In the genomic region with DNA sequence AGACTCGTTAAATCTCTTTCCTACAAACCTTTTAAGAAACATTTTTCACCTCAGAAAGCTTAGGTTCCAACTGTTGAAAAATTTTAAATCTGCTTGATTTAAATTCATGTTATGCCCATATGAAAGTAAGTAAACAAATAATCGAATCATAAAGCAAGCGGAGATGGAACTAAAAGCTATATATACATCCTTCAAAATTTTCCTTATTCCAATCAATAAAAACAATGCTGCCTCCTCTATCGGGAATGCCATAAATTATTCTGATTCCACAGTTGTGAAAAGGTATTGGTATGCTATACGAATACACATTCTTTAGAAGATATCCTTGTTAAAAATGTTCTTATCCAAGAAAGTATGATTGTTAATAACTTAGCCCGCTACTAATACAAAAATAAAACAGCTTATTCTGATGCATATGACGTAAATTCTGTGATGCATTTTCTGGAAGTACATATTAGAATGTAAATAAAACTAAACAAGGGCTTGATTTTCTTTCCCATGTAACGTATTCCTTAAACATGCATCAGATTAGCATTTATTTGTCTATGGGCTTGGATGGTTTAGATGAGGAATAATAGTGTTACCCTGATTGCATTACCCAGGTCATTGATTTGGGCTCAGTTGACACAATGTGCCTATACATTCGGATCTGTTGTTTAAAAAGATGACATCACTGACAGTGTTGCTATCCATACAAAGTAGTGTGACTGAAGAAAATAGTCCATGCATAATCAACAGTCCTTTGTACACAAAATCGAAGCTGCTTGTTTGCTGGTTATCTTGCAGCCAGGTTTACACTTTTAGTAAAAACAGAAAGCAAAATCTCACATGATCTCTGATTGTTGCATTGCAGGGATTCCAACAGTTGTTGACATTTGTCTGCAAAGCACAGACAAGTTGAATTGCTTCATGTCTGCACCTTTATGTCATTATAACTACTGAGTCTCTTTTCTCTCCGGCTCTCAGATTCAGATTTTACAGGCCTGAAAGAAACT, we compare ENCODE assay signal across 8 cellular contexts. TPM values are rescaled to one million over a fixed set of nuclear protein-coding genes. Genes with fewer than 3 reads are reported as not detected.
DNase-seq lines count a peak whose midpoint lies in the region; ATAC-seq and TF ChIP-seq lines count a peak whose summit lies in the region.

No MANE protein-coding gene starts in this region.

- peaks cover 7% of the 10 kb centered on the region for H3K4me1 ChIP-seq in smooth muscle cell (ENCODE audit: low read depth)

- peak overlapping the region; percentile 88 for H2AFZ ChIP-seq in smooth muscle cell (ENCODE audit: low read depth)

- POLR2A ChIA-PET in T-cell (lab: Charles Lee) = interaction anchor here (0.6 to 1.8 kb wide), 4 partner anchors 22 to 874 kb away, joined by 3 to 12 read pairs (median 4); partner anchors contain the start of gene HEATR5A (in 1 of the 2)

- H4K20me1 ChIP-seq in smooth muscle cell (ENCODE audit: low read depth) = no peaks in the 10 kb centered on the region

- ATAC-seq in activated T-cell treated with anti-CD3 and anti-CD28 coated beads, Interleukin-2, amount 50 U/mL, for 4 hours = no peak
- ATAC-seq in T-cell (replicated peaks in 1 of 4) (no peak), GM18909 (IDR thresholded peaks at IDR 0.05; ENCODE audit: poor library complexity, unreplicated experiment) (no peak)

- peak overlapping the region; percentile 93 for H3K4me2 ChIP-seq in smooth muscle cell

- peak overlapping the region; percentile 33 for H3K9ac ChIP-seq in smooth muscle cell (ENCODE audit: low read depth)

- H3K9me3 Mint-ChIP-seq in activated T-cell treated with anti-CD3 and anti-CD28 coated beads, Interleukin-2, amount 50 U/mL, for 4 hours = no peaks in the 10 kb centered on the region
- H3K9me3 Mint-ChIP-seq in T-cell = no peaks in the 10 kb centered on the region

- 68% methylated on average over 11 of the region's 11 CpGs for WGBS in smooth muscle cell (ENCODE audit: low lambda C conversion rate)

- H3K36me3 ChIP-seq in smooth muscle cell (ENCODE audit: low read depth) = no peaks in the 10 kb centered on the region

- no peaks in the 10 kb centered on the region for H3K27me3 ChIP-seq in smooth muscle cell (ENCODE audit: low read depth)

- peaks cover 22% of the 10 kb centered on the region for H3K79me2 ChIP-seq in smooth muscle cell (ENCODE audit: low read depth)

- peak overlapping the region; percentile 98 for H3K4me3 Mint-ChIP-seq in activated T-cell treated with anti-CD3 and anti-CD28 coated beads, Interleukin-2, amount 50 U/mL, for 4 hours
- H3K4me3 Mint-ChIP-seq in T-cell = peak overlapping the region; percentile 95 to 97 (median 96)

- no peak for DNase-seq in activated T-cell treated with anti-CD3 and anti-CD28 coated beads, Interleukin-2, amount 50 U/mL, for 4 hours
- DNase-seq in activated T-cell treated with anti-CD3 and anti-CD28 coated beads, Interleukin-2, amount 50 U/mL, for 1 hour = no peak
- DNase-seq in T-cell (no peak), globus pallidus (ENCODE audit: low spot score) (peak; percentile 79), smooth muscle cell (lab: John Stamatoyannopoulos, UW; ENCODE audit: unreplicated experiment) (no peak), COLO829 (ENCODE audit: low spot score) (no peak), EL (no peak)

- H3K4me1 Mint-ChIP-seq in activated T-cell treated with anti-CD3 and anti-CD28 coated beads, Interleukin-2, amount 50 U/mL, for 4 hours (ENCODE audit: low read depth) = peaks cover 28% of the 10 kb centered on the region
- H3K4me1 Mint-ChIP-seq in T-cell = peaks cover 34 to 40% (median 34%) of the 10 kb centered on the region in 3 donors

- peak overlapping the region; percentile 74 for H3K4me3 ChIP-seq in smooth muscle cell

- CTCF ChIA-PET in T-cell (lab: Charles Lee) = interaction anchor here in 1 of 2 donors (0.5 to 2.1 kb wide), 8 partner anchors 9 to 431 kb away, joined by 3 to 17 read pairs (median 4); partner anchors contain the start of genes HEATR5A and STRN3

- no peaks in the 10 kb centered on the region for H3F3A ChIP-seq in smooth muscle cell (ENCODE audit: low read depth)

- H3K27ac Mint-ChIP-seq in T-cell = peak overlapping the region; percentile 88 to 92

- H3K27ac ChIP-seq in smooth muscle cell (ENCODE audit: low read depth) = no peak overlapping the region

- H3K9me3 ChIP-seq in smooth muscle cell (replicated peaks; ENCODE audit: low read depth) = no peaks in the 10 kb centered on the region

- no peak for TF ChIP-seq CTCF in smooth muscle cell (IDR thresholded peaks at IDR 0.05; ENCODE audit: borderline replicate concordance, insufficient read depth, poor library complexity, severe bottlenecking)

- peaks cover 2% of the 10 kb centered on the region for H3K36me3 Mint-ChIP-seq in activated T-cell treated with anti-CD3 and anti-CD28 coated beads, Interleukin-2, amount 50 U/mL, for 4 hours (ENCODE audit: insufficient read depth)
- H3K36me3 Mint-ChIP-seq in T-cell = no peaks in the 10 kb centered on the region

- H3K27me3 Mint-ChIP-seq in activated T-cell treated with anti-CD3 and anti-CD28 coated beads, Interleukin-2, amount 50 U/mL, for 4 hours (ENCODE audit: low read depth) = peaks cover 2% of the 10 kb centered on the region
- peaks cover 0 to 4% of the 10 kb centered on the region in 2 donors for H3K27me3 Mint-ChIP-seq in T-cell

RNA-seq across cellular contexts. Expression of gene DTD2, which starts 0.7 kb away (rescaled TPM):
- total RNA-seq in activated T-cell treated with anti-CD3 and anti-CD28 coated beads, Interleukin-2, amount 50 U/mL, for 4 hours = 10 to 100 TPM; 29.0 to 31.8 (median 30.2) TPM
- total RNA-seq in T-cell (10 to 100 TPM; 11.3 to 23.6 (median 18.1) TPM), smooth muscle cell (30.0 and 30.4 TPM in 2 replicates)
- 8.1 and 8.6 TPM in 2 replicates for polyA plus RNA-seq in smooth muscle cell

RNA-seq across cellular contexts. Expression of gene GPR33, which starts 29.9 kb away (rescaled TPM):
- total RNA-seq in activated T-cell treated with anti-CD3 and anti-CD28 coated beads, Interleukin-2, amount 50 U/mL, for 4 hours = not detected
- total RNA-seq in T-cell (not detected), smooth muscle cell (not detected in 2 replicates)
- not detected in 2 replicates for polyA plus RNA-seq in smooth muscle cell

RNA-seq across cellular contexts. Expression of gene HEATR5A, which starts 37.6 kb away (rescaled TPM):
- 10 to 100 TPM; 10.7 to 13.0 (median 12.0) TPM for total RNA-seq in activated T-cell treated with anti-CD3 and anti-CD28 coated beads, Interleukin-2, amount 50 U/mL, for 4 hours
- total RNA-seq in T-cell = 10 to 100 TPM in 4 of 5 donors, 1 to 10 TPM in 1; 7.5 to 13.2 (median 13.0) TPM
- total RNA-seq in smooth muscle cell = 49.8 and 72.2 TPM in 2 replicates
- 25.4 and 28.5 TPM in 2 replicates for polyA plus RNA-seq in smooth muscle cell
